19 cellular contexts compared by ENCODE assay signal in the genomic region with DNA sequence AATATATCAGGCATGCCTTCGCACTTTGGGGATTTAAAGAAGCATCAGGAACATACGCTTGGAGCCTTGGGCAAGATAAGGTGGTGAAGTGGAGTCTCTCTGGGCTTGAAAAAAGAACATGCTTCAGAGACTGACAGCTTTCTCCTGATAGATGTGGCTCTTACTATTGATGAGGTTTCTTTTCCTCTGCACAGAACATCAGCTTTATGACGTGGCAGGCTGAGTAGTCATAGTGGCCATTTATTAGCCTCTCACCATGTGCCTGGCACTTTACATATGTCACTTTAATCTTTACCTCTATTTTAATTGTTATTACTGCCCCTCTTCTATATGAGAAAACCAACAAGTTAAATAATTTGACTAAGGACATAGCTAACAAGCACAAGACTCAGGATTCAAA. TPM values are rescaled to one million over a fixed set of nuclear protein-coding genes. Genes with fewer than 3 reads are reported as not detected.
A peak's percentile ranks its signal among the peaks of the same experiment; 100 is the strongest.
DNase-seq lines count a peak whose midpoint lies in the region; ATAC-seq and TF ChIP-seq lines count a peak whose summit lies in the region.
"Had no signal": no experiment of that assay in that cellular context is flagged by ENCODE, and none has a peak within 500 bp of the region (broad histone marks: within the 10 kb centered on the region; RNA-seq: fewer than 3 reads in every experiment).

No MANE protein-coding gene starts in this region.

- H3K4me3 Mint-ChIP-seq in Caco-2 (ENCODE audit: unreplicated experiment) = no peak overlapping the region
- H3K4me3 Mint-ChIP-seq: CD4-positive, CD25-positive, alpha-beta regulatory T cell had no signal

- CTCF ChIA-PET in Caco-2 (lab: Charles Lee) = interaction anchor here (1.5 kb wide), 1 partner anchor 49 kb away, joined by 3 read pairs; no protein-coding TSS in a partner anchor

- no peak overlapping the region for H3K4me3 ChIP-seq in Caco-2 (ENCODE audit: low read depth, low read length)
- H3K4me3 ChIP-seq: K562 had no signal

- ATAC-seq in GM18520 (IDR thresholded peaks at IDR 0.05; ENCODE audit: unreplicated experiment) (peak; percentile 54), GM18907 (IDR thresholded peaks at IDR 0.05; ENCODE audit: unreplicated experiment) (peak; percentile 43), HG02642 (IDR thresholded peaks at IDR 0.05; ENCODE audit: poor library complexity, unreplicated experiment) (peak; percentile 33), HG03432 (IDR thresholded peaks at IDR 0.05; ENCODE audit: unreplicated experiment) (peak; percentile 45), GM21528 (IDR thresholded peaks at IDR 0.05; ENCODE audit: low FRiP score, unreplicated experiment) (no peak)
- ATAC-seq: K562 had no signal

- no peaks in the 10 kb centered on the region for H3K4me1 ChIP-seq in Caco-2

- POLR2A ChIA-PET in Caco-2 (lab: Charles Lee) = no interaction called here

- no peaks in the 10 kb centered on the region for H3K27me3 Mint-ChIP-seq in Caco-2 (ENCODE audit: insufficient read depth, unreplicated experiment)

- no peaks in the 10 kb centered on the region for H3K36me3 ChIP-seq in Caco-2 (ENCODE audit: control insufficient read depth, insufficient read depth, low read length)

- intact Hi-C loops in Caco-2 (cut with micrococcal nuclease; ENCODE audit: unreplicated experiment) = no loop called here

- peaks cover 13% of the 10 kb centered on the region for H3K9me3 Mint-ChIP-seq in Caco-2 (ENCODE audit: unreplicated experiment)

- H3K9me3 ChIP-seq in Caco-2 = peaks cover 11% of the 10 kb centered on the region; the same call in 1 of the 2 replicates

- H3K27me3 ChIP-seq in Caco-2 (replicated peaks; ENCODE audit: control insufficient read depth, insufficient read depth, low read length) = no peaks in the 10 kb centered on the region

- H3K36me3 Mint-ChIP-seq in Caco-2 (ENCODE audit: insufficient read depth, unreplicated experiment) = no peaks in the 10 kb centered on the region
- H3K36me3 Mint-ChIP-seq: CD4-positive, CD25-positive, alpha-beta regulatory T cell had no signal

- no peak for TF ChIP-seq CTCF in Caco-2 (IDR thresholded peaks at IDR 0.05; ENCODE audit: insufficient read depth in 1 of 2, low read depth in 1 of 2, low read length in 1 of 2, severe bottlenecking in 1 of 2, unreplicated experiment in 1 of 2)

- no peaks in the 10 kb centered on the region for H3K4me1 Mint-ChIP-seq in Caco-2 (ENCODE audit: low read depth, unreplicated experiment)
- H3K4me1 Mint-ChIP-seq: CD4-positive, CD25-positive, alpha-beta regulatory T cell had no signal

- H3K27ac Mint-ChIP-seq in Caco-2 (ENCODE audit: unreplicated experiment) = no peak overlapping the region
- H3K27ac Mint-ChIP-seq: CD4-positive, CD25-positive, alpha-beta regulatory T cell had no signal

- BruUV-seq in Caco-2 (replicated peaks; lab: Mats Ljungman, UMichigan) = no TSS peak

- no peak for DNase-seq in effector CD8-positive, alpha-beta T cell (lab: John Stamatoyannopoulos, UW)
- DNase-seq in NCI-H2081 treated with DMSO at 0.1 percent for 48 hours (lab: John Stamatoyannopoulos, UW) (no peak), Caco-2 (no peak)
- DNase-seq: ACHN; CD4-positive, CD25-positive, alpha-beta regulatory T cell; DMS53; NCI-H1417; NCI-H2029; NCI-H2171 treated with DMSO at 0.1 percent for 48 hours; NCI-H510A; NCI-H774; RPMI8226; SIG-M5 had no signal

RNA-seq across cellular contexts. Expression of a gene that starts 19.0 kb away (rescaled TPM):
- 19.8 and 20.5 TPM in 2 replicates for total RNA-seq in Caco-2 (2022)
